Comparison of ENCODE assay signal across 28 cellular contexts in the genomic region with DNA sequence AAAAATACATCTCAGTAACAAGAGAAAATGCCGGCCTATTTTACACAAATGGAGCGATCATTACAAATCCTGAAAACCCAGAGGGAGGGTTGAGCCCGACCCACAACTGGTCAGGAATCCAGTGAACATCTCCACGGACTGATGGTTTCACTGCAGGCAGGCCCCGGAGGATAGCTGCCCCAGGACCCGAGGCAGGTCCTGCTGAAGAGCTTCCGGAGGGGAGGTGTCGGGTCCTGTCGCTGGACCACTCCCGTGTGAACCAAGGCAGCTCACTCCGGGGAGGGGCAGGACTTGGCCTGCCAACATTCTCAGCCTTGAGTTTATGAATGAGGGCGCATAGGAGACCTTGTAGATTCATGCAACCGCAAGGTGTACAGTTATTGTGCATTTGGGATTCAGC. TPM values are rescaled to one million over a fixed set of nuclear protein-coding genes. Genes with fewer than 3 reads are reported as not detected.
"Had no signal": no experiment of that assay in that cellular context is flagged by ENCODE, and none has a peak within 500 bp of the region (broad histone marks: within the 10 kb centered on the region; RNA-seq: fewer than 3 reads in every experiment).

No MANE protein-coding gene starts in this region.

- H3K4me3 ChIP-seq: colonic mucosa, coronary artery, dorsolateral prefrontal cortex, esophagus muscularis mucosa, esophagus squamous epithelium, gastrocnemius medialis, gastroesophageal sphincter, heart left ventricle, heart right ventricle had no signal

- DNase-seq: colonic mucosa; cortex of kidney; dermis blood vessel endothelial cell; dorsolateral prefrontal cortex; effector CD4-positive, alpha-beta T cell; effector CD8-positive, alpha-beta T cell; effector memory CD4-positive, alpha-beta T cell; effector memory CD8-positive, alpha-beta T cell; endodermal cell; erythroblast; esophagus squamous epithelium; foreskin fibroblast; foreskin keratinocyte; foreskin melanocyte; gastrocnemius medialis; glutamatergic neuron; head of caudate nucleus; heart left ventricle; heart right ventricle had no signal

- H3K9me3 ChIP-seq: colonic mucosa, esophagus squamous epithelium, gastrocnemius medialis had no signal

- H3K4me1 ChIP-seq: colonic mucosa, foreskin keratinocyte, gastrocnemius medialis had no signal

- H3K27ac Mint-ChIP-seq: dendritic cell treated with granulocyte-macrophage colony-stimulating factor and Interleukin-4, amounts not matched to agents 40 ng/mL and 50 ng/mL, for 4 days; effector memory CD8-positive, alpha-beta T cell; endodermal cell had no signal

- FAIRE-seq: colon, endometrium, endothelial cell of umbilical vein, frontal cortex had no signal

- H3K9me3 Mint-ChIP-seq: dendritic cell treated with granulocyte-macrophage colony-stimulating factor and Interleukin-4, amounts not matched to agents 40 ng/mL and 50 ng/mL, for 4 days had no signal

- H3K4me3 Mint-ChIP-seq: dendritic cell treated with granulocyte-macrophage colony-stimulating factor and Interleukin-4, amounts not matched to agents 40 ng/mL and 50 ng/mL, for 4 days; effector memory CD8-positive, alpha-beta T cell; endodermal cell had no signal

- H3K36me3 ChIP-seq: colonic mucosa, esophagus muscularis mucosa, esophagus squamous epithelium, gastrocnemius medialis, gastroesophageal sphincter, heart left ventricle, heart right ventricle had no signal

- H3K27ac ChIP-seq: colonic mucosa, coronary artery, dorsolateral prefrontal cortex, epithelial cell of prostate, esophagus muscularis mucosa, esophagus squamous epithelium, foreskin keratinocyte, gastrocnemius medialis, gastroesophageal sphincter, heart left ventricle, heart right ventricle had no signal

RNA-seq across cellular contexts. Expression of a gene that starts 4.8 kb away (rescaled TPM):
- total RNA-seq: endothelial cell of umbilical vein, foreskin keratinocyte had no signal
- polyA plus RNA-seq: foreskin keratinocyte had no signal
